14 cellular contexts compared by ENCODE assay signal in genomic region chr1:84913025-84913892, GRCh38. TPM values are rescaled to one million over a fixed set of nuclear protein-coding genes. Genes with fewer than 3 reads are reported as not detected.
DNase-seq lines count a peak whose midpoint lies in the region; ATAC-seq and TF ChIP-seq lines count a peak whose summit lies in the region.
"Had no signal": no experiment of that assay in that cellular context is flagged by ENCODE, and none has a peak within 500 bp of the region (broad histone marks: within the 10 kb centered on the region; RNA-seq: fewer than 3 reads in every experiment).

No MANE protein-coding gene starts in this region.

- H3K27me3 Mint-ChIP-seq in stimulated activated naive CD8-positive, alpha-beta T cell treated with anti-CD3 and anti-CD28 coated beads, Interleukin-15, amount 100 ng/mL, for 72 hours, result no peaks in the 10 kb centered on the region
- H3K27me3 Mint-ChIP-seq: activated naive CD8-positive, alpha-beta T cell had no signal

- H3K9me3 Mint-ChIP-seq in stimulated activated naive CD8-positive, alpha-beta T cell treated with anti-CD3 and anti-CD28 coated beads, Interleukin-15, amount 100 ng/mL, for 72 hours, result no peaks in the 10 kb centered on the region
- H3K9me3 Mint-ChIP-seq: natural killer cell; stimulated activated effector memory CD8-positive, alpha-beta T cell treated with anti-CD3 and anti-CD28 coated beads, Interleukin-12 subunit alpha, Interleukin-12 subunit beta, amount 100 ng/mL, for 72 hours had no signal

- no peak overlapping the region for H3K27ac Mint-ChIP-seq in stimulated activated naive CD8-positive, alpha-beta T cell treated with anti-CD3 and anti-CD28 coated beads, Interleukin-15, amount 100 ng/mL, for 72 hours
- H3K27ac Mint-ChIP-seq: activated CD8-positive, alpha-beta T cell treated with anti-CD3 and anti-CD28 coated beads, Interleukin-2, amount 10 ng/mL, durations not matched to agents 7 days and 5 days; activated naive CD8-positive, alpha-beta T cell; natural killer cell; stimulated activated effector memory CD8-positive, alpha-beta T cell treated with anti-CD3 and anti-CD28 coated beads, Interleukin-12 subunit alpha, Interleukin-12 subunit beta, amount 100 ng/mL, for 72 hours had no signal

- TF ChIP-seq CTCF in epithelial cell of proximal tubule (conservative IDR thresholded peaks at IDR 0.05; ENCODE audit: low read depth, low read length) (no peak), retinal pigment epithelial cell (conservative IDR thresholded peaks at IDR 0.05; ENCODE audit: low read depth, low read length) (no peak)

- DNase-seq in NCI-H2029 (lab: John Stamatoyannopoulos, UW) (peak; percentile 14), NCI-H2029 treated with DMSO at 0.1 percent for 48 hours (lab: John Stamatoyannopoulos, UW) (no peak), NOMO-1 (lab: John Stamatoyannopoulos, UW; ENCODE audit: unreplicated experiment in 2 of 2) (peak; percentile 14 to 69), epithelial cell of proximal tubule (ENCODE audit: low read depth) (peak; percentile 81), retinal pigment epithelial cell (ENCODE audit: low read depth) (peak; percentile 68), mucosa of gallbladder (ENCODE audit: low spot score) (no peak), KG1 (lab: John Stamatoyannopoulos, UW) (no peak)
- no peak for DNase-seq in stimulated activated naive CD8-positive, alpha-beta T cell treated with anti-CD3 and anti-CD28 coated beads, Interleukin-15, amount 100 ng/mL, for 72 hours
- DNase-seq: activated CD8-positive, alpha-beta T cell treated with anti-CD3 and anti-CD28 coated beads, Interleukin-2, amount 10 ng/mL, durations not matched to agents 7 days and 5 days; natural killer cell; NCI-H345 had no signal

- H3K4me3 ChIP-seq in epithelial cell of proximal tubule (ENCODE audit: low read depth, low read length), result no peak overlapping the region
- no peak overlapping the region for H3K4me3 ChIP-seq in retinal pigment epithelial cell (ENCODE audit: low read length)
- H3K4me3 ChIP-seq: A549 had no signal

- H3K4me1 Mint-ChIP-seq in stimulated activated naive CD8-positive, alpha-beta T cell treated with anti-CD3 and anti-CD28 coated beads, Interleukin-15, amount 100 ng/mL, for 72 hours, result no peaks in the 10 kb centered on the region
- H3K4me1 Mint-ChIP-seq: natural killer cell; stimulated activated effector memory CD8-positive, alpha-beta T cell treated with anti-CD3 and anti-CD28 coated beads, Interleukin-12 subunit alpha, Interleukin-12 subunit beta, amount 100 ng/mL, for 72 hours had no signal

- no peak overlapping the region for H3K4me3 Mint-ChIP-seq in stimulated activated naive CD8-positive, alpha-beta T cell treated with anti-CD3 and anti-CD28 coated beads, Interleukin-15, amount 100 ng/mL, for 72 hours
- H3K4me3 Mint-ChIP-seq: activated CD8-positive, alpha-beta T cell treated with anti-CD3 and anti-CD28 coated beads, Interleukin-2, amount 10 ng/mL, durations not matched to agents 7 days and 5 days; activated naive CD8-positive, alpha-beta T cell; natural killer cell; stimulated activated effector memory CD8-positive, alpha-beta T cell treated with anti-CD3 and anti-CD28 coated beads, Interleukin-12 subunit alpha, Interleukin-12 subunit beta, amount 100 ng/mL, for 72 hours had no signal

- no peak for ATAC-seq in stimulated activated naive CD8-positive, alpha-beta T cell treated with anti-CD3 and anti-CD28 coated beads, Interleukin-15, amount 100 ng/mL, for 72 hours
- ATAC-seq: A549; activated CD8-positive, alpha-beta T cell treated with anti-CD3 and anti-CD28 coated beads, Interleukin-2, amount 10 ng/mL, durations not matched to agents 7 days and 5 days; natural killer cell; stimulated activated effector memory CD8-positive, alpha-beta T cell treated with anti-CD3 and anti-CD28 coated beads, Interleukin-12 subunit alpha, Interleukin-12 subunit beta, amount 100 ng/mL, for 72 hours had no signal

RNA-seq across cellular contexts. Expression of gene LPAR3, which starts 20.3 kb away (rescaled TPM):
- 1.2 and 1.8 TPM in 2 replicates for total RNA-seq in epithelial cell of proximal tubule
- total RNA-seq in mucosa of gallbladder, result 1.4 TPM

Comparison
In these comparisons a context has a peak if more than half of its experiments do, and no peak if none do; other contexts are left out.
1. DNase-seq: peak in NCI-H2029 (single experiment), NOMO-1 (2 of 2), epithelial cell of proximal tubule (single experiment) and retinal pigment epithelial cell (single experiment); none in NCI-H2029 treated with DMSO at 0.1 percent for 48 hours (single experiment), mucosa of gallbladder (single experiment), KG1 (single experiment) and stimulated activated naive CD8-positive, alpha-beta T cell treated with anti-CD3 and anti-CD28 coated beads, Interleukin-15, amount 100 ng/mL, for 72 hours (0 of 2).